Comparison of ENCODE assay signal across 11 cellular contexts in the genomic region with DNA sequence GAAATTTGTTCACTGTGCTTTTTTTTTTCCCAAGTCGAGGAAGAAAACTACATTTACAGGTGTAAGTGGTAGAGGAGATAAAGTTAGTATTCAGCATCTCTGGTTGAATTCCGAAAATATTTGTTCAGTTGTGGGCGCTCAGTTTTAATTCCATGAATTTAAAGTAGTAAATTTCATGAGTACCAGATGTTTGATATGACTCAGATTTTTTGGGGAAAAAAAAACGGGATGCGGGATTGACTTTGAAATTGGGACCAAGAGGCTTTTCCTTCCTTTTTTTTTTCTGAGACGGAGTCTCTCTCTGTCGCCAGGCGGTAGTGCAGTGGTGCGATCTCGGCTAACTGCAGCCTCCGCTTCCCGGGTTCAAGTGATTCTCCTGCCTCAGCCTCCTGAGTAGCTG. TPM values are rescaled to one million over a fixed set of nuclear protein-coding genes. Genes with fewer than 3 reads are reported as not detected.
DNase-seq lines count a peak whose midpoint lies in the region; ATAC-seq, FAIRE-seq and TF ChIP-seq lines count a peak whose summit lies in the region.
"Had no signal": no experiment of that assay in that cellular context is flagged by ENCODE, and none has a peak within 500 bp of the region (broad histone marks: within the 10 kb centered on the region; RNA-seq: fewer than 3 reads in every experiment).

No MANE protein-coding gene starts in this region.

- H4K91ac ChIP-seq in mesenchymal stem cell (ENCODE audit: low read length) = no peak overlapping the region

- peaks cover 9% of the 10 kb centered on the region for H3K36me3 Mint-ChIP-seq in activated naive CD8-positive, alpha-beta T cell treated with anti-CD3 and anti-CD28 coated beads for 36 hours

- POLR2A ChIA-PET in A673 (lab: Charles Lee; ENCODE audit: low non-redundant PET) = no interaction called here

- H3K4me3 ChIP-seq in A673 (ENCODE audit: low read depth, low read length, poor library complexity, severe bottlenecking) (peak overlapping the region; percentile 81), GM23248 (peak overlapping the region; percentile 86), mesenchymal stem cell (ENCODE audit: insufficient read depth in 1 of 2, low read depth in 1 of 2, low read length in 2 of 2) (peak overlapping the region in 1 of 2 experiments; percentile 95)

- H3K27ac ChIP-seq in A673 (ENCODE audit: low read depth, low read length, poor library complexity, severe bottlenecking) (no peak overlapping the region), GM23248 (peak overlapping the region; percentile 92), mesenchymal stem cell (ENCODE audit: low read length, poor library complexity, severe bottlenecking) (no peak overlapping the region)

- H2BK5ac ChIP-seq in mesenchymal stem cell (ENCODE audit: low read depth, low read length, poor library complexity, severe bottlenecking) = no peak overlapping the region

- no peak overlapping the region for H3K4ac ChIP-seq in mesenchymal stem cell (ENCODE audit: low read depth in 1 of 2, low read length in 2 of 2)

- intact Hi-C loops in A673 (cut with micrococcal nuclease; ENCODE audit: unreplicated experiment) = no loop called here

- CTCF ChIA-PET in A673 (lab: Charles Lee) = interaction anchor here (0.6 to 1.0 kb wide), 2 partner anchors 52 to 149 kb away, joined by 3 to 5 read pairs; no protein-coding TSS in a partner anchor

- H3K9me2 ChIP-seq in GM23248 (ENCODE audit: insufficient read depth) = no peaks in the 10 kb centered on the region

- ATAC-seq in HG03521 (IDR thresholded peaks at IDR 0.05; ENCODE audit: unreplicated experiment) = no peak

- H3K27me3 Mint-ChIP-seq in activated naive CD8-positive, alpha-beta T cell treated with anti-CD3 and anti-CD28 coated beads for 36 hours = no peaks in the 10 kb centered on the region

- no peak overlapping the region for H3K18ac ChIP-seq in mesenchymal stem cell (ENCODE audit: low read depth in 1 of 2, low read length in 2 of 2)

- H2AFZ ChIP-seq in GM23248 (no peak overlapping the region), mesenchymal stem cell (ENCODE audit: low read depth, low read length) (no peak overlapping the region)

- H3K4me2 ChIP-seq in GM23248 (ENCODE audit: unreplicated experiment) (peak overlapping the region; percentile 83), mesenchymal stem cell (ENCODE audit: low read length, poor library complexity, severe bottlenecking) (no peak overlapping the region)

- H3K4me1 ChIP-seq in A673 (ENCODE audit: insufficient read depth, low read length, poor library complexity, severe bottlenecking) = peaks cover 14% of the 10 kb centered on the region
- peaks cover 22% of the 10 kb centered on the region for H3K4me1 ChIP-seq in GM23248 (ENCODE audit: insufficient read depth)
- H3K4me1 ChIP-seq in mesenchymal stem cell (ENCODE audit: control insufficient read depth, insufficient read depth, low read depth, low read length) = peaks cover 8% of the 10 kb centered on the region

- H2BK12ac ChIP-seq in mesenchymal stem cell (ENCODE audit: low read length in 2 of 2) = no peak overlapping the region

- H4K20me1 ChIP-seq in GM23248 (ENCODE audit: insufficient read depth) = no peaks in the 10 kb centered on the region

- H3K9me3 ChIP-seq in A673 (ENCODE audit: low read depth, low read length, poor library complexity, severe bottlenecking) = no peaks in the 10 kb centered on the region
- H3K9me3 ChIP-seq in GM23248 (ENCODE audit: low read depth) = no peaks in the 10 kb centered on the region
- H3K9me3 ChIP-seq in mesenchymal stem cell (ENCODE audit: control insufficient read depth, low read length) = no peaks in the 10 kb centered on the region

- peaks cover 12% of the 10 kb centered on the region for H3K79me1 ChIP-seq in mesenchymal stem cell (replicated peaks; ENCODE audit: low read length, poor library complexity, severe bottlenecking)

- H3K23ac ChIP-seq in mesenchymal stem cell (ENCODE audit: low read length in 2 of 2) = no peak overlapping the region

- in situ Hi-C loops in GM23248 (cut with MboI) = no loop called here

- no peak overlapping the region for H2BK120ac ChIP-seq in mesenchymal stem cell (ENCODE audit: low read depth, low read length)

- no TSS peak for BruUV-seq in A673 (replicated peaks; lab: Mats Ljungman, UMichigan)

- no peak overlapping the region for H2BK15ac ChIP-seq in mesenchymal stem cell (ENCODE audit: low read depth, poor library complexity, severe bottlenecking)

- peaks cover 30% of the 10 kb centered on the region for H3F3A ChIP-seq in GM23248 (ENCODE audit: insufficient read depth)

- H3K9me3 Mint-ChIP-seq in activated naive CD8-positive, alpha-beta T cell treated with anti-CD3 and anti-CD28 coated beads for 36 hours = no peaks in the 10 kb centered on the region

- no peak overlapping the region for H3K14ac ChIP-seq in mesenchymal stem cell (ENCODE audit: low read length in 2 of 2)

- H3K79me2 ChIP-seq in GM23248 (ENCODE audit: insufficient read depth) = peaks cover 49% of the 10 kb centered on the region

- peaks cover 33% of the 10 kb centered on the region for H3K4me1 Mint-ChIP-seq in activated naive CD8-positive, alpha-beta T cell treated with anti-CD3 and anti-CD28 coated beads for 36 hours

- H2AK5ac ChIP-seq in mesenchymal stem cell (ENCODE audit: low read length, severe bottlenecking) = no peak overlapping the region

- TF ChIP-seq CTCF in A673 (conservative IDR thresholded peaks at IDR 0.05; ENCODE audit: low read depth, low read length) = no peak

- H3K27ac Mint-ChIP-seq in activated naive CD8-positive, alpha-beta T cell treated with anti-CD3 and anti-CD28 coated beads for 36 hours = no peak overlapping the region

- peak overlapping the region; percentile 89 for H3K4me3 Mint-ChIP-seq in activated naive CD8-positive, alpha-beta T cell treated with anti-CD3 and anti-CD28 coated beads for 36 hours

- peaks cover 18% of the 10 kb centered on the region for H3K36me3 ChIP-seq in A673 (ENCODE audit: insufficient read depth, low read length, poor library complexity, severe bottlenecking)
- no peaks in the 10 kb centered on the region for H3K36me3 ChIP-seq in GM23248 (ENCODE audit: low read depth)
- H3K36me3 ChIP-seq in mesenchymal stem cell (ENCODE audit: control insufficient read depth in 1 of 2, insufficient read depth in 2 of 2, low read depth in 1 of 2, low read length in 2 of 2) = peaks cover 0 to 18% of the 10 kb centered on the region in 2 experiments

- 1 to 4% methylated on average over 10 to 12 of the region's 12 CpGs for WGBS in GM23248 (ENCODE audit: low coverage in 1 of 2, low lambda C conversion rate in 2 of 2, missing lambda C conversion rate in 2 of 2), 2 experiments
- 94% methylated on average over 12 of the region's 12 CpGs for WGBS in mesenchymal stem cell

- no peaks in the 10 kb centered on the region for H3K27me3 ChIP-seq in A673 (replicated peaks; ENCODE audit: insufficient read depth, low read depth, low read length, poor library complexity)
- no peaks in the 10 kb centered on the region for H3K27me3 ChIP-seq in GM23248 (replicated peaks; ENCODE audit: insufficient read depth)
- H3K27me3 ChIP-seq in mesenchymal stem cell (ENCODE audit: control insufficient read depth in 1 of 2, insufficient read depth in 1 of 2, low read length in 2 of 2) = no peaks in the 10 kb centered on the region

- peak overlapping the region; percentile 95 for H3K9ac ChIP-seq in GM23248
- H3K9ac ChIP-seq in mesenchymal stem cell (ENCODE audit: low read length) = peak overlapping the region; percentile 99

- DNase-seq in A673 (ENCODE audit: low spot score) = no peak
- peak; percentile 65 for DNase-seq in GM23248
- DNase-seq in activated naive CD8-positive, alpha-beta T cell treated with anti-CD3 and anti-CD28 coated beads for 36 hours = no peak
- DNase-seq in mesenchymal stem cell = no peak
- no peak for DNase-seq in frontal cortex (ENCODE audit: low spot score in 2 of 2)
- DNase-seq in NCI-H510A (lab: John Stamatoyannopoulos, UW) = no peak
- no peak for DNase-seq in stimulated activated CD4-positive, alpha-beta T cell treated with anti-CD3 and anti-CD28 coated beads, Interleukin-4, amount 100 ng/mL, for 4 hours
- DNase-seq: hypothalamus, WERI-Rb-1 had no signal

- FAIRE-seq in frontal cortex (lab: Jason Lieb, UNC) = no peak

- no peak overlapping the region for H4K8ac ChIP-seq in mesenchymal stem cell (ENCODE audit: low read length)

RNA-seq across cellular contexts. Expression of gene TULP3, which starts 1.6 kb away (rescaled TPM):
- total RNA-seq in A673 (2021) (48.1 and 55.6 TPM in 2 replicates), frontal cortex (6.9 TPM)
- 29.2 and 47.0 TPM in 2 replicates for total RNA-seq in GM23248 (2014; rRNA removed; shearing (Covaris generic))
- polyA plus RNA-seq in GM23248 (2016; fragmentation: Nextera tagmentation; extraction: Ambion mirVana) = 39.4 and 42.6 TPM in 2 replicates
- 1 to 10 TPM; 5.6 to 6.2 TPM for total RNA-seq in activated naive CD8-positive, alpha-beta T cell treated with anti-CD3 and anti-CD28 coated beads for 36 hours
- polyA plus RNA-seq in mesenchymal stem cell (2013, experiment 1 of 2) = 44.7 TPM
- 44.0 TPM for polyA plus RNA-seq in mesenchymal stem cell (2013, experiment 2 of 2)

RNA-seq across cellular contexts. Expression of gene RHNO1, which starts 15.2 kb away (rescaled TPM):
- total RNA-seq in A673 (2021) = 71.7 and 79.9 TPM in 2 replicates
- total RNA-seq in GM23248 (2014; rRNA removed; shearing (Covaris generic)) = 27.6 and 35.3 TPM in 2 replicates
- polyA plus RNA-seq in GM23248 (2016; fragmentation: Nextera tagmentation; extraction: Ambion mirVana) = 38.4 and 40.3 TPM in 2 replicates
- total RNA-seq in activated naive CD8-positive, alpha-beta T cell treated with anti-CD3 and anti-CD28 coated beads for 36 hours = 10 to 100 TPM; 51.4 to 65.7 TPM
- 40.6 TPM for polyA plus RNA-seq in mesenchymal stem cell (2013, experiment 1 of 2)
- polyA plus RNA-seq in mesenchymal stem cell (2013, experiment 2 of 2) = 39.7 TPM
- total RNA-seq in frontal cortex = 49.7 TPM

RNA-seq across cellular contexts. Expression of gene FOXM1, which starts 15.3 kb away (rescaled TPM):
- 198 and 200 TPM in 2 replicates for total RNA-seq in A673 (2021)
- 12.4 and 23.9 TPM in 2 replicates for total RNA-seq in GM23248 (2014; rRNA removed; shearing (Covaris generic))
- polyA plus RNA-seq in GM23248 (2016; fragmentation: Nextera tagmentation; extraction: Ambion mirVana) = 15.4 TPM in 2 replicates
- 10 to 100 TPM; 80.5 to 86.5 TPM for total RNA-seq in activated naive CD8-positive, alpha-beta T cell treated with anti-CD3 and anti-CD28 coated beads for 36 hours
- polyA plus RNA-seq in mesenchymal stem cell (2013, experiment 1 of 2) = 13.5 TPM
- 12.7 TPM for polyA plus RNA-seq in mesenchymal stem cell (2013, experiment 2 of 2)
- total RNA-seq in frontal cortex = 0.82 TPM

RNA-seq across cellular contexts. Expression of gene TEX52, which starts 35.4 kb away (rescaled TPM):
- total RNA-seq in A673 (2021) (0.44 TPM in 1 of 2 replicates, not detected in the other), frontal cortex (not detected)
- not detected in 2 replicates for total RNA-seq in GM23248 (2014; rRNA removed; shearing (Covaris generic))
- not detected in 2 replicates for polyA plus RNA-seq in GM23248 (2016; fragmentation: Nextera tagmentation; extraction: Ambion mirVana)
- total RNA-seq in activated naive CD8-positive, alpha-beta T cell treated with anti-CD3 and anti-CD28 coated beads for 36 hours = not detected
- polyA plus RNA-seq in mesenchymal stem cell (2013, experiment 1 of 2) = not detected
- not detected for polyA plus RNA-seq in mesenchymal stem cell (2013, experiment 2 of 2)
- total RNA-seq: NCI-H460 had no signal

RNA-seq across cellular contexts. Expression of gene NRIP2, which starts 57.4 kb away (rescaled TPM):
- 0.28 and 0.39 TPM in 2 replicates for total RNA-seq in A673 (2021)
- total RNA-seq in GM23248 (2014; rRNA removed; shearing (Covaris generic)) = not detected in 2 replicates
- 0.24 and 0.46 TPM in 2 replicates for polyA plus RNA-seq in GM23248 (2016; fragmentation: Nextera tagmentation; extraction: Ambion mirVana)
- total RNA-seq in activated naive CD8-positive, alpha-beta T cell treated with anti-CD3 and anti-CD28 coated beads for 36 hours = not detected
- 0.06 TPM for polyA plus RNA-seq in mesenchymal stem cell (2013, experiment 1 of 2)
- 0.04 TPM for polyA plus RNA-seq in mesenchymal stem cell (2013, experiment 2 of 2)
- not detected for total RNA-seq in frontal cortex
- total RNA-seq: NCI-H460 had no signal
